In genomic region chr18:8140841-8141501, GRCh38 we compare ENCODE assay signal across 10 cellular contexts.
A peak's percentile ranks its signal among the peaks of the same experiment; 100 is the strongest.
DNase-seq lines count a peak whose midpoint lies in the region; ATAC-seq and TF ChIP-seq lines count a peak whose summit lies in the region.
"Had no signal": no experiment of that assay in that cellular context is flagged by ENCODE, and none has a peak within 500 bp of the region (broad histone marks: within the 10 kb centered on the region; RNA-seq: fewer than 3 reads in every experiment).

No MANE protein-coding gene starts in this region.

- peak; percentile 32 for DNase-seq in AG09309 (ENCODE audit: low read depth)
- peak; percentile 59 for DNase-seq in PC-3
- DNase-seq in fibroblast of lung (ENCODE audit: low read depth in 2 of 2) = peak; percentile 64 to 74
- peak; percentile 17 for DNase-seq in occipital lobe (lab: John Stamatoyannopoulos, UW)
- DNase-seq in stimulated activated naive CD4-positive, alpha-beta T cell treated with Interleukin-2 at 50 U/mL for 16 hours (lab: John Stamatoyannopoulos, UW) = no peak
- no peak for DNase-seq in DMS114 treated with DMSO at 0.1 percent for 48 hours (lab: John Stamatoyannopoulos, UW; ENCODE audit: unreplicated experiment)
- DNase-seq: NCI-H2029; stimulated activated CD4-positive, alpha-beta T cell treated with anti-CD3 and anti-CD28 coated beads, Interleukin-2, amount 100 ng/mL, for 24 hours had no signal

- no peaks in the 10 kb centered on the region for H3K4me1 Mint-ChIP-seq in stimulated activated memory B cell treated with anti-CD40 and anti-IgM and Interleukin-4, amounts not matched to agents 10 μg/mL and 1 μg/mL and 100 μg/mL, for 72 hours

- peak; percentile 88 for ATAC-seq in PC-3
- no peak for ATAC-seq in GM18511 (IDR thresholded peaks at IDR 0.05; ENCODE audit: unreplicated experiment)
- no peak for ATAC-seq in stimulated activated memory B cell treated with anti-CD40 and anti-IgM and Interleukin-4, amounts not matched to agents 10 μg/mL and 1 μg/mL and 100 μg/mL, for 72 hours

- H3K4me2 ChIP-seq in PC-3 (ENCODE audit: low read length) = no peak overlapping the region
- no peak overlapping the region for H3K4me2 ChIP-seq in fibroblast of lung (ENCODE audit: extremely low read depth, insufficient read depth, low read length)

- no peak overlapping the region for H3K9ac ChIP-seq in PC-3 (ENCODE audit: low read length)
- no peak overlapping the region for H3K9ac ChIP-seq in fibroblast of lung (ENCODE audit: insufficient read depth, low read length)

- BruUV-seq in PC-3 (replicated peaks; lab: Mats Ljungman, UMichigan) = no TSS peak

- H3F3A ChIP-seq in PC-3 (ENCODE audit: low read length, unreplicated experiment) = no peaks in the 10 kb centered on the region

- H3K36me3 Mint-ChIP-seq in stimulated activated memory B cell treated with anti-CD40 and anti-IgM and Interleukin-4, amounts not matched to agents 10 μg/mL and 1 μg/mL and 100 μg/mL, for 72 hours = no peaks in the 10 kb centered on the region

- TF ChIP-seq CTCF in AG09309 (IDR thresholded peaks at IDR 0.05; ENCODE audit: control insufficient read depth, insufficient read depth, low read depth, low read length, missing control alignments) = no peak
- no peak for TF ChIP-seq CTCF in PC-3 (conservative IDR thresholded peaks at IDR 0.05; ENCODE audit: low read depth, low read length)
- TF ChIP-seq CTCF in fibroblast of lung (conservative IDR thresholded peaks at IDR 0.05 in 1 of 2, IDR thresholded peaks at IDR 0.05 in 1 of 2; ENCODE audit: low read depth in 1 of 2, low read length in 2 of 2) = no peak

- H3K27me3 Mint-ChIP-seq in stimulated activated memory B cell treated with anti-CD40 and anti-IgM and Interleukin-4, amounts not matched to agents 10 μg/mL and 1 μg/mL and 100 μg/mL, for 72 hours = no peaks in the 10 kb centered on the region

- no peaks in the 10 kb centered on the region for H3K9me2 ChIP-seq in PC-3 (replicated peaks; ENCODE audit: low read length)

- H3K4me1 ChIP-seq in PC-3 (ENCODE audit: insufficient read depth, low read length) (peaks cover 9% of the 10 kb centered on the region), fibroblast of lung (ENCODE audit: control insufficient read depth, extremely low read depth, insufficient read depth, low read length) (no peaks in the 10 kb centered on the region)

- intact Hi-C loops in PC-3 (cut with micrococcal nuclease) = no loop called here

- POLR2A ChIA-PET in PC-3 (lab: Charles Lee; ENCODE audit: unreplicated experiment) = no interaction called here

- peaks cover 8% of the 10 kb centered on the region for H3K9me3 Mint-ChIP-seq in stimulated activated memory B cell treated with anti-CD40 and anti-IgM and Interleukin-4, amounts not matched to agents 10 μg/mL and 1 μg/mL and 100 μg/mL, for 72 hours

- H3K79me2 ChIP-seq in PC-3 (ENCODE audit: low read length) (no peaks in the 10 kb centered on the region), fibroblast of lung (ENCODE audit: control insufficient read depth, insufficient read depth, low read length) (no peaks in the 10 kb centered on the region)

- H3K4me3 ChIP-seq in AG09309 (ENCODE audit: control insufficient read depth, low read depth, low read length) (no peak overlapping the region), PC-3 (ENCODE audit: low read length) (no peak overlapping the region), fibroblast of lung (replicated peaks in 1 of 4; ENCODE audit: control extremely low read depth in 1 of 4, insufficient read depth in 1 of 4, low read depth in 3 of 4, low read length in 4 of 4) (no peak overlapping the region)

- no peaks in the 10 kb centered on the region for H3K27me3 ChIP-seq in PC-3 (ENCODE audit: low read length)
- H3K27me3 ChIP-seq in fibroblast of lung (ENCODE audit: control insufficient read depth, insufficient read depth, low read length) = no peaks in the 10 kb centered on the region

- H4K20me1 ChIP-seq in PC-3 (ENCODE audit: low read length) (no peaks in the 10 kb centered on the region), fibroblast of lung (ENCODE audit: control insufficient read depth, extremely low read depth, insufficient read depth, low read length) (no peaks in the 10 kb centered on the region)

- no peak overlapping the region for H3K4me3 Mint-ChIP-seq in stimulated activated memory B cell treated with anti-CD40 and anti-IgM and Interleukin-4, amounts not matched to agents 10 μg/mL and 1 μg/mL and 100 μg/mL, for 72 hours

- CTCF ChIA-PET in PC-3 (lab: Charles Lee) = no interaction called here

- H3K9me3 ChIP-seq in PC-3 (ENCODE audit: low read length) (no peaks in the 10 kb centered on the region), fibroblast of lung (ENCODE audit: control insufficient read depth, insufficient read depth, low read depth, low read length) (no peaks in the 10 kb centered on the region)

- no peak overlapping the region for H3K27ac Mint-ChIP-seq in stimulated activated memory B cell treated with anti-CD40 and anti-IgM and Interleukin-4, amounts not matched to agents 10 μg/mL and 1 μg/mL and 100 μg/mL, for 72 hours

- H3K27ac ChIP-seq in PC-3 (ENCODE audit: low read length) = no peak overlapping the region
- no peak overlapping the region for H3K27ac ChIP-seq in fibroblast of lung (ENCODE audit: insufficient read depth, low read length)

- H3K36me3 ChIP-seq in PC-3 (ENCODE audit: low read depth, low read length) (no peaks in the 10 kb centered on the region), fibroblast of lung (ENCODE audit: control insufficient read depth, insufficient read depth, low read length) (no peaks in the 10 kb centered on the region)

- H2AFZ ChIP-seq in PC-3 (ENCODE audit: low read length) = no peak overlapping the region
- H2AFZ ChIP-seq in fibroblast of lung (ENCODE audit: low read length) = no peak overlapping the region

Comparison
In these comparisons a context has a peak if more than half of its experiments do, and no peak if none do; other contexts are left out.
1. DNase-seq: peak in AG09309 (single experiment), PC-3 (single experiment), fibroblast of lung (2 of 2) and occipital lobe (single experiment); none in stimulated activated naive CD4-positive, alpha-beta T cell treated with Interleukin-2 at 50 U/mL for 16 hours (single experiment) and DMS114 treated with DMSO at 0.1 percent for 48 hours (single experiment).